In genomic region chr20:8519887-8520286, GRCh38 we compare ENCODE assay signal across 8 cellular contexts.
"Had no signal": no experiment of that assay in that cellular context is flagged by ENCODE, and none has a peak within 500 bp of the region (broad histone marks: within the 10 kb centered on the region; RNA-seq: fewer than 3 reads in every experiment).

No MANE protein-coding gene starts in this region.

- H3K4me3 ChIP-seq: GM23338, K562 had no signal

- DNase-seq: H9, HCEC 1CT, IMR-90, KG1 had no signal

- FAIRE-seq: H1, H54, K562 had no signal

- H3K4me2 ChIP-seq: GM23338 had no signal

- ATAC-seq: K562 had no signal
